In genomic region chr21:44800971-44801467, GRCh38 we compare ENCODE assay signal across 8 cellular contexts. TPM values are rescaled to one million over a fixed set of nuclear protein-coding genes. Genes with fewer than 3 reads are reported as not detected.
DNase-seq lines count a peak whose midpoint lies in the region; ATAC-seq and TF ChIP-seq lines count a peak whose summit lies in the region.

No MANE protein-coding gene starts in this region.

- H3K9me3 ChIP-seq in right atrium auricular region: no peaks in the 10 kb centered on the region
- H3K9me3 ChIP-seq in gastrocnemius medialis: no peaks in the 10 kb centered on the region

- H3K27me3 ChIP-seq in right atrium auricular region (no peaks in the 10 kb centered on the region), gastrocnemius medialis (no peaks in the 10 kb centered on the region)

- no peaks in the 10 kb centered on the region for H3K27me3 Mint-ChIP-seq in activated T-helper 1 cell treated with anti-CD3 and anti-CD28 coated beads, Interleukin-12 subunit alpha, Interleukin-12 subunit beta, Interleukin-2, Interleukin-4 antibody, amounts not matched to agents 30 ng/mL and 10 ng/mL and 1 ng/mL, durations not matched to agents 14 hours and 24 hours and 36 hours (ENCODE audit: insufficient read depth)

- intact Hi-C loops in activated T-helper 1 cell treated with anti-CD3 and anti-CD28 coated beads, Interleukin-12 subunit alpha, Interleukin-12 subunit beta, Interleukin-2, Interleukin-4 antibody, amounts not matched to agents 30 ng/mL and 10 ng/mL and 1 ng/mL, durations not matched to agents 14 hours and 24 hours and 36 hours (cut with micrococcal nuclease): loop anchor here (1.0 to 10.0 kb wide), 7 partner anchors 16 to 290 kb away; partner anchors contain the start of gene ADARB1
- intact Hi-C loops in gastrocnemius medialis (cut with DNase I; ENCODE audit: low total_unique reads): loop anchor here (1.0 to 10.0 kb wide), 3 partner anchors 74 to 334 kb away; no protein-coding TSS in a partner anchor

- in situ Hi-C loops in GM13976 (cut with MboI; ENCODE audit: low sequenced_read_pairs, unreplicated experiment): no loop called here
- in situ Hi-C loops in gastrocnemius medialis (cut with MboI; ENCODE audit: low sequenced_read_pairs in 4 of 4): no loop called here

- ATAC-seq in gastrocnemius medialis (peak; percentile 77 to 85), GM18867 (IDR thresholded peaks at IDR 0.05; ENCODE audit: unreplicated experiment) (no peak)

- H3K36me3 ChIP-seq in right atrium auricular region (peaks cover 24% of the 10 kb centered on the region), gastrocnemius medialis (peaks cover 0 to 11% of the 10 kb centered on the region in 2 donors)

- H3K9me3 Mint-ChIP-seq in activated T-helper 1 cell treated with anti-CD3 and anti-CD28 coated beads, Interleukin-12 subunit alpha, Interleukin-12 subunit beta, Interleukin-2, Interleukin-4 antibody, amounts not matched to agents 30 ng/mL and 10 ng/mL and 1 ng/mL, durations not matched to agents 14 hours and 24 hours and 36 hours: no peaks in the 10 kb centered on the region

- no peak for TF ChIP-seq POLR2A in gastrocnemius medialis (IDR thresholded peaks at IDR 0.05)

- peaks cover 61% of the 10 kb centered on the region for H3K4me1 Mint-ChIP-seq in activated T-helper 1 cell treated with anti-CD3 and anti-CD28 coated beads, Interleukin-12 subunit alpha, Interleukin-12 subunit beta, Interleukin-2, Interleukin-4 antibody, amounts not matched to agents 30 ng/mL and 10 ng/mL and 1 ng/mL, durations not matched to agents 14 hours and 24 hours and 36 hours (ENCODE audit: low read depth)

- H3K27ac ChIP-seq in C4-2B (peak overlapping the region; percentile 95), right atrium auricular region (peak overlapping the region; percentile 72 to 77), gastrocnemius medialis (peak overlapping the region; percentile 86 to 95 (median 90))

- peak overlapping the region; percentile 94 for H3K27ac Mint-ChIP-seq in activated T-helper 1 cell treated with anti-CD3 and anti-CD28 coated beads, Interleukin-12 subunit alpha, Interleukin-12 subunit beta, Interleukin-2, Interleukin-4 antibody, amounts not matched to agents 30 ng/mL and 10 ng/mL and 1 ng/mL, durations not matched to agents 14 hours and 24 hours and 36 hours

- H3K4me1 ChIP-seq in right atrium auricular region: peaks cover 0 to 30% of the 10 kb centered on the region in 2 donors
- H3K4me1 ChIP-seq in gastrocnemius medialis: peaks cover 24 to 42% of the 10 kb centered on the region in 2 donors

- H3K4me3 ChIP-seq in LNCaP clone FGC (ENCODE audit: low read depth, low read length) (peak overlapping the region; percentile 92), right atrium auricular region (peak overlapping the region; percentile 71 to 85), gastrocnemius medialis (peak overlapping the region; percentile 80 to 91 (median 89))

- H3K36me3 Mint-ChIP-seq in activated T-helper 1 cell treated with anti-CD3 and anti-CD28 coated beads, Interleukin-12 subunit alpha, Interleukin-12 subunit beta, Interleukin-2, Interleukin-4 antibody, amounts not matched to agents 30 ng/mL and 10 ng/mL and 1 ng/mL, durations not matched to agents 14 hours and 24 hours and 36 hours (ENCODE audit: low read depth): peaks cover 56% of the 10 kb centered on the region

- TF ChIP-seq CTCF in C4-2B (conservative IDR thresholded peaks at IDR 0.05): peak; percentile 48
- TF ChIP-seq CTCF in GM13976 (IDR thresholded peaks at IDR 0.05; ENCODE audit: borderline replicate concordance, control extremely low read depth, extremely low read depth, insufficient read depth, missing control alignments): peak; percentile 47
- TF ChIP-seq CTCF in LNCaP clone FGC (IDR thresholded peaks at IDR 0.05; ENCODE audit: control insufficient read depth, extremely low read depth, insufficient read depth): peak; percentile 54
- TF ChIP-seq CTCF in right atrium auricular region (IDR thresholded peaks at IDR 0.05): no peak
- TF ChIP-seq CTCF in gastrocnemius medialis (IDR thresholded peaks at IDR 0.05 in 4 of 5, conservative IDR thresholded peaks at IDR 0.05 in 1 of 5): peak in 3 of 5 experiments; percentile 38 to 53 (median 42)

- DNase-seq in GM13976 (ENCODE audit: low spot score): peak; percentile 77
- no peak for DNase-seq in LNCaP clone FGC (ENCODE audit: low read depth)
- no peak for DNase-seq in activated T-helper 1 cell treated with anti-CD3 and anti-CD28 coated beads, Interleukin-12 subunit alpha, Interleukin-12 subunit beta, Interleukin-2, Interleukin-4 antibody, amounts not matched to agents 30 ng/mL and 10 ng/mL and 1 ng/mL, durations not matched to agents 14 hours and 24 hours and 36 hours (ENCODE audit: low spot score)
- no peak for DNase-seq in right atrium auricular region (ENCODE audit: low spot score)
- no peak for DNase-seq in gastrocnemius medialis
- DNase-seq in NCI-H774 (lab: John Stamatoyannopoulos, UW): no peak

- peak overlapping the region; percentile 99 for H3K4me3 Mint-ChIP-seq in activated T-helper 1 cell treated with anti-CD3 and anti-CD28 coated beads, Interleukin-12 subunit alpha, Interleukin-12 subunit beta, Interleukin-2, Interleukin-4 antibody, amounts not matched to agents 30 ng/mL and 10 ng/mL and 1 ng/mL, durations not matched to agents 14 hours and 24 hours and 36 hours

RNA-seq across cellular contexts. Expression of gene UBE2G2, which starts 0.6 kb away (rescaled TPM):
- total RNA-seq in activated T-helper 1 cell treated with anti-CD3 and anti-CD28 coated beads, Interleukin-12 subunit alpha, Interleukin-12 subunit beta, Interleukin-2, Interleukin-4 antibody, amounts not matched to agents 30 ng/mL and 10 ng/mL and 1 ng/mL, durations not matched to agents 14 hours and 24 hours and 36 hours: 137 and 151 TPM in 2 replicates
- total RNA-seq in right atrium auricular region: 10 to 100 TPM; 47.5 to 52.5 TPM
- total RNA-seq in gastrocnemius medialis: 10 to 100 TPM; 64.2 to 83.8 (median 73.3) TPM

RNA-seq across cellular contexts. Expression of gene SUMO3, which starts 16.8 kb away (rescaled TPM):
- total RNA-seq in activated T-helper 1 cell treated with anti-CD3 and anti-CD28 coated beads, Interleukin-12 subunit alpha, Interleukin-12 subunit beta, Interleukin-2, Interleukin-4 antibody, amounts not matched to agents 30 ng/mL and 10 ng/mL and 1 ng/mL, durations not matched to agents 14 hours and 24 hours and 36 hours: 86.9 and 88.6 TPM in 2 replicates
- 10 to 100 TPM; 59.7 to 74.1 TPM for total RNA-seq in right atrium auricular region
- 10 to 100 TPM; 49.0 to 85.9 (median 63.7) TPM for total RNA-seq in gastrocnemius medialis

Comparison
In these comparisons a context has a peak if more than half of its experiments do, and no peak if none do; other contexts are left out.
1. CTCF ChIP-seq: peak in C4-2B (single experiment), GM13976 (single experiment), LNCaP clone FGC (single experiment) and gastrocnemius medialis (3 of 5); none in right atrium auricular region (0 of 2).
2. Peak in every context shown above with its lines, with median percentiles within 50 percentile points of each other: H3K27ac ChIP-seq and H3K4me3 ChIP-seq.